In the genomic region with DNA sequence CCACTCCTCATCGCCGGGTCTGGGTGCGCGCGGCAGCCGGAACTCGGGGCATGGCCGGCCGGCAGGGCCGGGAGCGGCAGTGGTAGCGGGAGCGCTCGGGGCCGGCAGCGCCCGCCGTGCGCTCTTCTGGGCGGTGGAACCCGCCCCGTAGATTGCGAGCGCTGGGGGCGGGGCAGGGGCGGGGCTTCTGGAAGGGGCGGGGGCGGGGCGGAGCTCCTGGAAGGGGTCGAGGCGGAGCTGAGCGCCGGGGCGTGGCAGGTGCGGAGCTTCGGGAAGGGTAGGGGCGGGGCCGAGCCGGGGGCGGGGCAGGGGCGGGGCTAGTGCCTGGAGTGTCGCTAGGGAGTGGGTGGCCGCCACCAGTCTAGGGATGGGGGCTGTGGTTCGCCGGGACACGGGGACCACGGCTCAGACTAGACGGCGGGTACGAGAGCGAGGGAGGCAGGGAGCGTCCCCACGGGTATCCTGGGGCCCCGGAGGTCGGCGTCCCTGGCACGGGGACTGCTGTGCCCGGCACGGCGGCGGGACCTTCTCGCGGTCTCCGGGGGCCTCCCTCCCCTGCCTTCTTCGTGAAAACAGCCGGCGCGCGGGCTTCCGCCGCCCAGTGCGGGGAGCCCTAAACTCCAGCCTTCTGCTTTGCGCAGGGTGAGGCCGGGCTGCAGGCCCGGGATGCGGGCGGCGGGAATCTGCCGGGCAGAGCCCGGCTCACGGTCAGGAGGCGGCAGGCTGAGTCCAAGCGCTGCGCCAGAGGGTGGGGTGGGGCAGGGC, we compare ENCODE assay signal across 8 cellular contexts. TPM values are rescaled to one million over a fixed set of nuclear protein-coding genes. Genes with fewer than 3 reads are reported as not detected.
A peak's percentile ranks its signal among the peaks of the same experiment; 100 is the strongest.
DNase-seq lines count a peak whose midpoint lies in the region; ATAC-seq and TF ChIP-seq lines count a peak whose summit lies in the region.

A gene (minus strand): TSS at position 128 of the 765 bp plus-strand sequence. CDS start 117 bp downstream, at position 11.

- TF ChIP-seq CTCF in esophagus squamous epithelium (IDR thresholded peaks at IDR 0.05): no peak

- H3K27me3 ChIP-seq in esophagus squamous epithelium: peaks cover 0 to 45% (median 0%) of the 10 kb centered on the region in 4 donors

- no peaks in the 10 kb centered on the region for H3K36me3 ChIP-seq in esophagus squamous epithelium

- peak within 1 kb of the TSS; percentile 68 to 95 (median 90) for H3K4me3 ChIP-seq in esophagus squamous epithelium

- intact Hi-C loops in esophagus squamous epithelium (cut with DNase I): no loop called here

- WGBS in esophagus squamous epithelium, 2 donors: no CpG with 5 or more reads among the region's 84 CpGs

- ATAC-seq in GM19438 (IDR thresholded peaks at IDR 0.05; ENCODE audit: low read depth, unreplicated experiment) (peak; percentile 71), HG03521 (IDR thresholded peaks at IDR 0.05; ENCODE audit: unreplicated experiment) (peak; percentile 67), naive B cell (ENCODE audit: low read depth in 2 of 2) (peak; percentile 78 to 79)

- DNase-seq in CMK (ENCODE audit: low read depth): peak; percentile 68
- DNase-seq in OCI-M1 (lab: John Stamatoyannopoulos, UW): peak; percentile 90
- peak; percentile 93 to 94 for DNase-seq in activated T-cell treated with anti-CD3 and anti-CD28 coated beads, Interleukin-2, amount 50 U/mL, for 48 hours
- DNase-seq in esophagus squamous epithelium (lab: John Stamatoyannopoulos, UW): peak; percentile 71
- peak; percentile 79 for DNase-seq in naive B cell
- DNase-seq in stimulated activated CD8-positive, alpha-beta memory T cell treated with anti-CD3 and anti-CD28 coated beads, Interleukin-7, amount 100 ng/mL, for 24 hours (ENCODE audit: low read depth): peak; percentile 80

- H3K9me3 Mint-ChIP-seq in naive B cell: no peaks in the 10 kb centered on the region

- TF ChIP-seq POLR2A in esophagus squamous epithelium (IDR thresholded peaks at IDR 0.05): peak in 1 of 4 donors; percentile 52

- no peaks in the 10 kb centered on the region for H3K36me3 Mint-ChIP-seq in naive B cell

- H3K4me1 Mint-ChIP-seq in naive B cell: peaks cover 4 to 14% (median 10%) of the 10 kb centered on the region in 3 donors

- H3K9me3 ChIP-seq in esophagus squamous epithelium: no peaks in the 10 kb centered on the region

- H3K27ac ChIP-seq in esophagus squamous epithelium: peak within 1 kb of the TSS; percentile 77 to 91 (median 89)

- peak within 1 kb of the TSS; percentile 87 to 93 (median 88) for H3K4me3 Mint-ChIP-seq in naive B cell

- peaks cover 8 to 26% (median 16%) of the 10 kb centered on the region in 3 donors for H3K4me1 ChIP-seq in esophagus squamous epithelium

- peak within 1 kb of the TSS in 3 of 6 donors; percentile 53 to 84 (median 59) for H3K27ac Mint-ChIP-seq in naive B cell

- H3K27me3 Mint-ChIP-seq in naive B cell: peaks cover 3 to 24% (median 6%) of the 10 kb centered on the region in 3 donors

RNA-seq across cellular contexts. Expression of the gene that starts here (rescaled TPM):
- total RNA-seq in esophagus squamous epithelium: 1 to 10 TPM; 2.3 to 5.5 (median 2.6) TPM
- 1 to 10 TPM; 5.7 to 9.5 (median 7.2) TPM for polyA plus RNA-seq in naive B cell (ENCODE audit: low read depth in 6 of 6)

Comparison
In these comparisons a context has a peak if more than half of its experiments do, and no peak if none do; other contexts are left out.
1. Peak in every context shown above with its lines: DNase-seq, ATAC-seq, H3K4me3 ChIP-seq and H3K27ac ChIP-seq.